ENCODE assay signal across 8 cellular contexts in genomic region chr19:52028780-52029123, GRCh38. TPM values are rescaled to one million over a fixed set of nuclear protein-coding genes. Genes with fewer than 3 reads are reported as not detected.
A peak's percentile ranks its signal among the peaks of the same experiment; 100 is the strongest.
DNase-seq lines count a peak whose midpoint lies in the region; TF ChIP-seq lines count a peak whose summit lies in the region.

No MANE protein-coding gene starts in this region.

- H3K9me3 ChIP-seq in GM23248 (ENCODE audit: low read depth) (peaks cover 8% of the 10 kb centered on the region), neural cell (ENCODE audit: low read length) (peaks cover 15% of the 10 kb centered on the region)

- H3K9me3 Mint-ChIP-seq in endothelial cell (ENCODE audit: unreplicated experiment) = peaks cover 10% of the 10 kb centered on the region

- in situ Hi-C loops in GM23248 (cut with MboI) = no loop called here

- H3K4me2 ChIP-seq in GM23248 (ENCODE audit: unreplicated experiment) (peak overlapping the region; percentile 72), neural cell (ENCODE audit: low read length) (peak overlapping the region; percentile 78)

- peaks cover 15% of the 10 kb centered on the region for H3F3A ChIP-seq in GM23248 (ENCODE audit: insufficient read depth)
- no peaks in the 10 kb centered on the region for H3F3A ChIP-seq in neural cell (ENCODE audit: insufficient read depth, low read length, poor library complexity, severe bottlenecking)

- H3K27ac Mint-ChIP-seq in endothelial cell (ENCODE audit: unreplicated experiment) = peak overlapping the region; percentile 92

- no peaks in the 10 kb centered on the region for H3K27me3 ChIP-seq in GM23248 (replicated peaks; ENCODE audit: insufficient read depth)
- H3K27me3 ChIP-seq in neural cell (ENCODE audit: insufficient read depth, low read depth, low read length) = no peaks in the 10 kb centered on the region

- peaks cover 8% of the 10 kb centered on the region; the same call in 1 of the 2 replicates for H3K4me1 ChIP-seq in GM23248 (ENCODE audit: insufficient read depth)

- H3K79me2 ChIP-seq in GM23248 (ENCODE audit: insufficient read depth) (peaks cover 30% of the 10 kb centered on the region), neural cell (replicated peaks; ENCODE audit: insufficient read depth, low read length) (peaks cover 28% of the 10 kb centered on the region)

- H3K4me3 Mint-ChIP-seq in endothelial cell (ENCODE audit: unreplicated experiment) = peak overlapping the region; percentile 99

- H3K27me3 Mint-ChIP-seq in endothelial cell (ENCODE audit: unreplicated experiment) = peaks cover 1% of the 10 kb centered on the region

- peak overlapping the region; percentile 97 for H3K9ac ChIP-seq in GM23248
- H3K9ac ChIP-seq in neural cell (ENCODE audit: low read length) = peak overlapping the region; percentile 97

- H3K4me3 ChIP-seq in GM23248 (peak overlapping the region; percentile 92), neural cell (ENCODE audit: low read length) (peak overlapping the region; percentile 93)

- H3K36me3 ChIP-seq in GM23248 (ENCODE audit: low read depth) (peaks cover 35% of the 10 kb centered on the region), neural cell (ENCODE audit: insufficient read depth, low read length) (peaks cover 29% of the 10 kb centered on the region)

- WGBS in GM23248 (ENCODE audit: low coverage in 1 of 2, low lambda C conversion rate in 2 of 2, missing lambda C conversion rate in 2 of 2), 2 experiments = 11 to 16% methylated on average over 5 of the region's 5 CpGs

- H4K20me1 ChIP-seq in GM23248 (ENCODE audit: insufficient read depth) = no peaks in the 10 kb centered on the region
- no peaks in the 10 kb centered on the region for H4K20me1 ChIP-seq in neural cell (ENCODE audit: insufficient read depth)

- H3K9me2 ChIP-seq in GM23248 (ENCODE audit: insufficient read depth) (no peaks in the 10 kb centered on the region), neural cell (ENCODE audit: insufficient read depth, low read length) (no peaks in the 10 kb centered on the region)

- H3K27ac ChIP-seq in GM23248 (peak overlapping the region; percentile 92), neural cell (ENCODE audit: low read length) (peak overlapping the region; percentile 97)

- DNase-seq in DMS 273 (lab: John Stamatoyannopoulos, UW; ENCODE audit: unreplicated experiment) (peak; percentile 79), GM23248 (no peak), NCI-H82 treated with DMSO at 0.1 percent for 48 hours (lab: John Stamatoyannopoulos, UW; ENCODE audit: unreplicated experiment) (peak; percentile 33), endothelial cell (ENCODE audit: low spot score) (no peak), AML-193 (lab: John Stamatoyannopoulos, UW) (no peak), NCI-H510A (lab: John Stamatoyannopoulos, UW) (no peak), dedifferentiated amniotic fluid mesenchymal stem cell (ENCODE audit: extremely low spot score) (no peak)

- TF ChIP-seq CTCF in endothelial cell (IDR thresholded peaks at IDR 0.05; ENCODE audit: unreplicated experiment) (no peak), neural cell (IDR thresholded peaks at IDR 0.05; ENCODE audit: poor library complexity, severe bottlenecking) (no peak)

- H2AFZ ChIP-seq in GM23248 (peak overlapping the region; percentile 89), neural cell (ENCODE audit: low read depth, low read length) (peak overlapping the region; percentile 54)

- H3K36me3 Mint-ChIP-seq in endothelial cell (ENCODE audit: low read depth, unreplicated experiment) = peaks cover 45% of the 10 kb centered on the region

- H3K4me1 Mint-ChIP-seq in endothelial cell (ENCODE audit: unreplicated experiment) = peaks cover 24% of the 10 kb centered on the region

- no peak for TF ChIP-seq EP300 in neural cell (conservative IDR thresholded peaks at IDR 0.05; ENCODE audit: poor library complexity, severe bottlenecking)

- TF ChIP-seq RAD21 in neural cell (conservative IDR thresholded peaks at IDR 0.05) = no peak

TF ChIP-seq in neural cell, 6 proteins besides CTCF, POLR2A, EP300 and RAD21:
- TF ChIP-seq SMC3 (conservative IDR thresholded peaks at IDR 0.05; ENCODE audit: poor library complexity) (no peak), EZH2 (IDR thresholded peaks at IDR 0.05; ENCODE audit: borderline replicate concordance, insufficient read depth, low read length, poor library complexity, severe bottlenecking) (no peak), MXI1 (conservative IDR thresholded peaks at IDR 0.05; ENCODE audit: poor library complexity, severe bottlenecking) (no peak), TAF1 (IDR thresholded peaks at IDR 0.05; ENCODE audit: low read depth) (no peak), POLR2AphosphoS5 (IDR thresholded peaks at IDR 0.05) (no peak)
- TF ChIP-seq, protein P1, sequence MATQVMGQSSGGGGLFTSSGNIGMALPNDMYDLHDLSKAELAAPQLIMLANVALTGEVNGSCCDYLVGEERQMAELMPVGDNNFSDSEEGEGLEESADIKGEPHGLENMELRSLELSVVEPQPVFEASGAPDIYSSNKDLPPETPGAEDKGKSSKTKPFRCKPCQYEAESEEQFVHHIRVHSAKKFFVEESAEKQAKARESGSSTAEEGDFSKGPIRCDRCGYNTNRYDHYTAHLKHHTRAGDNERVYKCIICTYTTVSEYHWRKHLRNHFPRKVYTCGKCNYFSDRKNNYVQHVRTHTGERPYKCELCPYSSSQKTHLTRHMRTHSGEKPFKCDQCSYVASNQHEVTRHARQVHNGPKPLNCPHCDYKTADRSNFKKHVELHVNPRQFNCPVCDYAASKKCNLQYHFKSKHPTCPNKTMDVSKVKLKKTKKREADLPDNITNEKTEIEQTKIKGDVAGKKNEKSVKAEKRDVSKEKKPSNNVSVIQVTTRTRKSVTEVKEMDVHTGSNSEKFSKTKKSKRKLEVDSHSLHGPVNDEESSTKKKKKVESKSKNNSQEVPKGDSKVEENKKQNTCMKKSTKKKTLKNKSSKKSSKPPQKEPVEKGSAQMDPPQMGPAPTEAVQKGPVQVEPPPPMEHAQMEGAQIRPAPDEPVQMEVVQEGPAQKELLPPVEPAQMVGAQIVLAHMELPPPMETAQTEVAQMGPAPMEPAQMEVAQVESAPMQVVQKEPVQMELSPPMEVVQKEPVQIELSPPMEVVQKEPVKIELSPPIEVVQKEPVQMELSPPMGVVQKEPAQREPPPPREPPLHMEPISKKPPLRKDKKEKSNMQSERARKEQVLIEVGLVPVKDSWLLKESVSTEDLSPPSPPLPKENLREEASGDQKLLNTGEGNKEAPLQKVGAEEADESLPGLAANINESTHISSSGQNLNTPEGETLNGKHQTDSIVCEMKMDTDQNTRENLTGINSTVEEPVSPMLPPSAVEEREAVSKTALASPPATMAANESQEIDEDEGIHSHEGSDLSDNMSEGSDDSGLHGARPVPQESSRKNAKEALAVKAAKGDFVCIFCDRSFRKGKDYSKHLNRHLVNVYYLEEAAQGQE (IDR thresholded peaks at IDR 0.05; ENCODE audit: borderline replicate concordance) = no peak
TF ChIP-seq in neural cell: peak in this region for 0.

RNA-seq across cellular contexts. Expression of gene ZNF614, which starts 0.6 kb away (rescaled TPM):
- 8.5 and 15.9 TPM in 2 replicates for total RNA-seq in GM23248 (2014; rRNA removed; shearing (Covaris generic))
- polyA plus RNA-seq in GM23248 (2016; fragmentation: Nextera tagmentation; extraction: Ambion mirVana) (7.0 and 7.1 TPM in 2 replicates), neural cell (15.8 and 17.8 TPM in 2 replicates)
- total RNA-seq in endothelial cell (ENCODE audit: unreplicated experiment) = 12.1 TPM
- polyA minus RNA-seq in neural cell = 32.4 and 36.1 TPM in 2 replicates

RNA-seq across cellular contexts. Expression of gene ZNF432, which starts 19.9 kb away (rescaled TPM):
- total RNA-seq in GM23248 (2014; rRNA removed; shearing (Covaris generic)) = 4.8 and 10.4 TPM in 2 replicates
- polyA plus RNA-seq in GM23248 (2016; fragmentation: Nextera tagmentation; extraction: Ambion mirVana) = 2.8 and 3.4 TPM in 2 replicates
- total RNA-seq in endothelial cell (ENCODE audit: unreplicated experiment) = 10.3 TPM
- 38.7 and 48.6 TPM in 2 replicates for polyA plus RNA-seq in neural cell
- polyA minus RNA-seq in neural cell = 64.8 and 76.3 TPM in 2 replicates

RNA-seq across cellular contexts. Expression of gene ZNF615, which starts 20.7 kb away (rescaled TPM):
- 6.4 and 6.9 TPM in 2 replicates for total RNA-seq in GM23248 (2014; rRNA removed; shearing (Covaris generic))
- polyA plus RNA-seq in GM23248 (2016; fragmentation: Nextera tagmentation; extraction: Ambion mirVana) = 4.6 and 5.0 TPM in 2 replicates
- 13.5 TPM for total RNA-seq in endothelial cell (ENCODE audit: unreplicated experiment)
- 13.6 and 16.3 TPM in 2 replicates for polyA plus RNA-seq in neural cell
- polyA minus RNA-seq in neural cell = 49.0 and 55.3 TPM in 2 replicates

RNA-seq across cellular contexts. Expression of gene ZNF350, which starts 42.1 kb away (rescaled TPM):
- 7.3 and 7.5 TPM in 2 replicates for total RNA-seq in GM23248 (2014; rRNA removed; shearing (Covaris generic))
- polyA plus RNA-seq in GM23248 (2016; fragmentation: Nextera tagmentation; extraction: Ambion mirVana) = 7.3 and 9.0 TPM in 2 replicates
- 8.9 TPM for total RNA-seq in endothelial cell (ENCODE audit: unreplicated experiment)
- 7.9 and 14.8 TPM in 2 replicates for polyA plus RNA-seq in neural cell
- polyA minus RNA-seq in neural cell = 25.9 and 26.5 TPM in 2 replicates

Comparison
In these comparisons a context has a peak if more than half of its experiments do, and no peak if none do; other contexts are left out.
1. DNase-seq: peak in DMS 273 (single experiment) and NCI-H82 treated with DMSO at 0.1 percent for 48 hours (single experiment); none in GM23248 (single experiment), endothelial cell (single experiment), AML-193 (0 of 2), NCI-H510A (single experiment) and dedifferentiated amniotic fluid mesenchymal stem cell (single experiment).